In genomic region chr10:88116491-88116890, GRCh38 we compare ENCODE assay signal across 1 cellular context.
TF ChIP-seq lines count a peak whose summit lies in the region.

No MANE protein-coding gene starts in this region.

TF ChIP-seq in IMR-90, 13 proteins besides CTCF, POLR2A, EP300 and RAD21:
- TF ChIP-seq CEBPB (IDR thresholded peaks at IDR 0.05; ENCODE audit: low read depth, low read length) = no peak
